Comparison of ENCODE assay signal across 7 cellular contexts in genomic region chr20:61157301-61157700, GRCh38.
"Had no signal": no experiment of that assay in that cellular context is flagged by ENCODE, and none has a peak within 500 bp of the region (broad histone marks: within the 10 kb centered on the region; RNA-seq: fewer than 3 reads in every experiment).

No MANE protein-coding gene starts in this region.

- DNase-seq: GM23248, GOT3, H7, HFFc6, KBM-7 had no signal

- H3K36me3 ChIP-seq: HAP-1 had no signal

- H3K4me3 ChIP-seq: GM23248, HAP-1 had no signal

- H3K4me1 ChIP-seq: HAP-1 had no signal

- H3K9ac ChIP-seq: GM23248 had no signal

- H2AFZ ChIP-seq: GM23248 had no signal

- ATAC-seq: HCT116 had no signal

- H3K9me3 ChIP-seq: HAP-1 had no signal

- H3K27ac ChIP-seq: GM23248 had no signal
